In genomic region chr18:38900445-38900844, GRCh38 we compare ENCODE assay signal across 34 cellular contexts.
"Had no signal": no experiment of that assay in that cellular context is flagged by ENCODE, and none has a peak within 500 bp of the region (broad histone marks: within the 10 kb centered on the region; RNA-seq: fewer than 3 reads in every experiment).

No MANE protein-coding gene starts in this region.

- DNase-seq: activated B cell treated with CpG ODN at 0.5 μM for 24 hours; activated CD4-positive, alpha-beta memory T cell treated with anti-CD3 and anti-CD28 coated beads for 36 hours; activated CD4-positive, alpha-beta T cell treated with anti-CD3 and anti-CD28 coated beads for 4 hours; activated CD4-positive, alpha-beta T cell treated with anti-CD3 and anti-CD28 coated beads, Interleukin-2, amount 10 ng/mL, durations not matched to agents 24 days and 14 days; activated CD4-positive, alpha-beta T cell treated with anti-CD3 and anti-CD28 coated beads, Interleukin-2, amount 50 U/mL, for 1 hour; activated CD4-positive, alpha-beta T cell treated with anti-CD3 and anti-CD28 coated beads, Interleukin-2, amount 50 U/mL, for 4 hours; activated CD4-positive, CD25-positive, alpha-beta regulatory T cell treated with anti-CD3 and anti-CD28 coated beads, Interleukin-2, amount 50 U/mL, for 72 hours; activated CD8-positive, alpha-beta memory T cell treated with anti-CD3 and anti-CD28 coated beads, Interleukin-2, amount 10 ng/mL, durations not matched to agents 7 days and 5 days; activated CD8-positive, alpha-beta memory T cell treated with anti-CD3 and anti-CD28 coated beads, Interleukin-2, amount 50 U/mL, for 48 hours; activated CD8-positive, alpha-beta T cell treated with anti-CD3 and anti-CD28 coated beads for 36 hours; activated effector memory CD4-positive, alpha-beta T cell treated with anti-CD3 and anti-CD28 coated beads, Interleukin-2, amount 50 U/mL, for 16 hours; activated gamma-delta T cell treated with Interleukin-2 at 50 U/mL for 16 hours; activated naive CD4-positive, alpha-beta T cell; activated naive CD4-positive, alpha-beta T cell treated with anti-CD3 and anti-CD28 coated beads for 36 hours; activated naive CD4-positive, alpha-beta T cell treated with anti-CD3 and anti-CD28 coated beads, Interleukin-2, amount 50 U/mL, for 16 hours; activated naive CD8-positive, alpha-beta T cell treated with anti-CD3 and anti-CD28 coated beads for 36 hours; activated T-cell treated with anti-CD3 and anti-CD28 coated beads, Interleukin-2, amount 50 U/mL, for 24 hours; activated T-cell treated with anti-CD3 and anti-CD28 coated beads, Interleukin-2, amount 50 U/mL, for 48 hours; adrenal gland; amniotic stem cell; aorta; body of pancreas; brain microvascular endothelial cell; caudate nucleus; cerebellar nuclear complex; T-helper 1 cell; T-helper 2 cell; T-helper 9 cell had no signal

- H3K4me3 ChIP-seq: adrenal gland, body of pancreas, breast epithelium, cardiac muscle cell had no signal

- H3K4me1 ChIP-seq: adrenal gland, body of pancreas, breast epithelium had no signal

- H3K9me3 ChIP-seq: adrenal gland, body of pancreas, breast epithelium had no signal

- FAIRE-seq: astrocyte, TTC549 had no signal

- H3K36me3 ChIP-seq: adrenal gland, brain microvascular endothelial cell, breast epithelium, cardiac muscle cell had no signal

- H3K27me3 ChIP-seq: adrenal gland, body of pancreas, brain microvascular endothelial cell, breast epithelium, cardiac muscle cell had no signal

- H3K27ac ChIP-seq: adrenal gland, body of pancreas, brain microvascular endothelial cell, breast epithelium, cardiac muscle cell, VCaP had no signal

- ATAC-seq: activated CD8-positive, alpha-beta memory T cell treated with anti-CD3 and anti-CD28 coated beads, Interleukin-2, amount 10 ng/mL, durations not matched to agents 7 days and 5 days; activated CD8-positive, alpha-beta T cell treated with anti-CD3 and anti-CD28 coated beads for 36 hours; activated naive CD4-positive, alpha-beta T cell treated with anti-CD3 and anti-CD28 coated beads, Interleukin-2, amount 50 U/mL, for 72 hours; body of pancreas had no signal
